8 cellular contexts compared by ENCODE assay signal in the genomic region with DNA sequence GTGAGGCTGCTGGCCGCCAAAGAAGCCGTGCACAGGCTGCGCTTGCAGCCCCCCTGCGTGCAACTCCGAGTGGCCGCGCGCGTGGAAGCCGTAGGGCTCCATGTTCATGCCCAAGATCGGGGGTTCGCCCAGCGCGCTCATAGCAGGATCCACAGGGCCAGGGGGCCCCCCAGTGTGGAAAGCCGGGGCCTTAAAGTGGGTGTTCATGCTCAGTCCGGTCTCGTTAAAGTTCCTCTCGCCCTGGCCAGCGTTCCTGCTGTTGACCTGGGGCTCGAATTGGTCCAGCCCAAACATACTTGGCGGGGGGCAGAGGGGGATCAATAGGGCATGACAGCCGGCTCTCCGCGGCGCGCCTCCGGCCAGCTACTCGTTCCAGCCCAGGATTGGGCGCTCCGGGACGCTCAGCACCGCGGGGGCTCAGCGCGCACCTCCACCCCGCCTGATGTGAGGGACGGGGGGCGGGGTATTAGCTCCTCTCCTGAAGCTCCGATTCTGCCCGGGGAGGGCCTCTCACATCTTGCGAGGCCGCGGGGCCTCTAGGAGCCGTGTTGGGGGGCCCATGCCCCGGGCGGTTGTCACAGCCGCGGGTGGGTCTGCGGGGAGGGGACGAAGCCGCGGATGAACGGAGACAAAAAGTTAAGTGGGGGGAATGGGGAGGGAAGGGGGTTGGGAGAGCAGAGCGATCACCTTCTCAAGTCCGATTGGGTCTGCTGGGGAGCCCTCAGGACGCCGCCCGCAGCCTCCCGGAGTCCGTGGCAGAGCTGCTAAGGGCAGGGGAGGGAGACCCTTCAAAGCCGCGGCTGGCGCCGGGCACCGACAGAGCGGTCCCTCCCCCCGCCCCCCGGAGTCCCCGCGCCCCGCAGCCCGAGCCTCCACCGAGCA. TPM values are rescaled to one million over a fixed set of nuclear protein-coding genes. Genes with fewer than 3 reads are reported as not detected.
DNase-seq lines count a peak whose midpoint lies in the region; ATAC-seq, FAIRE-seq and TF ChIP-seq lines count a peak whose summit lies in the region.

No MANE protein-coding gene starts in this region.

- H3K9me2 ChIP-seq in Loucy (replicated peaks; ENCODE audit: low read depth, low read length) = no peaks in the 10 kb centered on the region

- H2AFZ ChIP-seq in Loucy (ENCODE audit: low read length) = no peak overlapping the region; the same call in 1 of the 2 replicates

- peak overlapping the region; percentile 21 to 90 (median 75) for H3K4me3 Mint-ChIP-seq in naive B cell

- H3K4me1 ChIP-seq in Loucy (ENCODE audit: insufficient read depth, low read length, poor library complexity, severe bottlenecking) = no peaks in the 10 kb centered on the region

- H3K36me3 ChIP-seq in Loucy (ENCODE audit: insufficient read depth, low read length) = no peaks in the 10 kb centered on the region

- DNase-seq in AG08395 (ENCODE audit: low spot score) = peak; percentile 59
- peak; percentile 56 for DNase-seq in epithelial cell of esophagus (ENCODE audit: low read depth)
- DNase-seq in naive B cell = no peak
- no peak for DNase-seq in NCI-H187 (lab: John Stamatoyannopoulos, UW)
- DNase-seq in stimulated activated CD8-positive, alpha-beta memory T cell treated with anti-CD3 and anti-CD28 coated beads, Interleukin-4, amount 100 ng/mL, for 48 hours = no peak
- no peak for DNase-seq in HTR-8/SVneo (ENCODE audit: insufficient read length, low spot score)

- peaks cover 13 to 19% (median 15%) of the 10 kb centered on the region in 3 donors for H3K4me1 Mint-ChIP-seq in naive B cell

- no peaks in the 10 kb centered on the region for H3F3A ChIP-seq in Loucy (ENCODE audit: low read depth)

- FAIRE-seq in HTR-8/SVneo (lab: Jason Lieb, UNC) = no peak

- peaks cover 14 to 41% (median 31%) of the 10 kb centered on the region in 3 donors for H3K27me3 Mint-ChIP-seq in naive B cell

- H3K9me3 ChIP-seq in Loucy (ENCODE audit: insufficient read depth, low read depth, low read length) = no peaks in the 10 kb centered on the region

- H3K79me2 ChIP-seq in Loucy (ENCODE audit: insufficient read depth, low read length) = no peaks in the 10 kb centered on the region

- ATAC-seq in naive B cell (ENCODE audit: low read depth in 2 of 2) (no peak), GM18498 (IDR thresholded peaks at IDR 0.05; ENCODE audit: unreplicated experiment) (no peak)

- no peaks in the 10 kb centered on the region for H3K9me3 Mint-ChIP-seq in naive B cell

- H3K36me3 Mint-ChIP-seq in naive B cell = no peaks in the 10 kb centered on the region

- TF ChIP-seq CTCF in Loucy (conservative IDR thresholded peaks at IDR 0.05; ENCODE audit: low read length) = no peak
- no peak for TF ChIP-seq CTCF in epithelial cell of esophagus (IDR thresholded peaks at IDR 0.05; ENCODE audit: insufficient read depth, low read depth, low read length, missing control alignments)

- H4K20me1 ChIP-seq in Loucy (ENCODE audit: insufficient read depth, low read length, poor library complexity, severe bottlenecking) = no peaks in the 10 kb centered on the region

- no peaks in the 10 kb centered on the region for H3K27me3 ChIP-seq in Loucy (ENCODE audit: insufficient read depth, low read length, poor library complexity, severe bottlenecking)

- H3K4me3 ChIP-seq in Loucy (ENCODE audit: low read length, poor library complexity, severe bottlenecking) = peak overlapping the region; percentile 73
- peak overlapping the region; percentile 68 for H3K4me3 ChIP-seq in epithelial cell of esophagus (ENCODE audit: low read length)

- peak overlapping the region; percentile 75 for H3K4me2 ChIP-seq in Loucy (ENCODE audit: low read depth, low read length, poor library complexity, severe bottlenecking)

- H3K27ac Mint-ChIP-seq in naive B cell = no peak overlapping the region

- H3K9ac ChIP-seq in Loucy (ENCODE audit: low read depth, low read length, poor library complexity, severe bottlenecking) = peak overlapping the region; percentile 56

RNA-seq across cellular contexts. Expression of a gene that starts 1.1 kb away (rescaled TPM):
- polyA plus RNA-seq in naive B cell (ENCODE audit: low read depth in 6 of 6) = not detected

Comparison
In these comparisons a context has a peak if more than half of its experiments do, and no peak if none do; other contexts are left out.
1. DNase-seq: peak in AG08395 (single experiment) and epithelial cell of esophagus (single experiment); none in naive B cell (single experiment), NCI-H187 (0 of 2), stimulated activated CD8-positive, alpha-beta memory T cell treated with anti-CD3 and anti-CD28 coated beads, Interleukin-4, amount 100 ng/mL, for 48 hours (single experiment) and HTR-8/SVneo (single experiment).